Comparison of ENCODE assay signal across 25 cellular contexts in the genomic region with DNA sequence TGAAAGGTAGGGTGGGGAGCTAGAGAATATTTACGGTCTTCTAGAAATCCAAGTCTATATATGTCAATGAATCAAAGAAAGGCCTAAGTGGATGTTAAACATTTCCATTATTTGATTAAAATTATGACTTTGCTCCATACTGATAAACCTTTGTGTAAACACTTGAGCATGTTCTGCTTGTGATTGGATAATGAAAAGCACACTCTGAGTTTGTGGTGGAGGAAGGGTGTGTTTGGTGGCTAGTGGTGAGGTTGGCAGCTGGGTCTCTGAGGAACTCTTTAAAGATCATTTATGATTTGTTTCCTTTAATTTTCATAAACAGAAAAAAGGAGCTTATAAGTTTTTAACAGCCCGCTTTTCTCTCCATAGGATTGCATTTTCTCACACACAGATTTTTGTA.
"Had no signal": no experiment of that assay in that cellular context is flagged by ENCODE, and none has a peak within 500 bp of the region (broad histone marks: within the 10 kb centered on the region; RNA-seq: fewer than 3 reads in every experiment).

No MANE protein-coding gene starts in this region.

- H3K27ac Mint-ChIP-seq: mesothelial cell of epicardium; naive B cell; natural killer cell; nephron progenitor cell; neural progenitor cell; stimulated activated naive B cell treated with anti-CD40 and anti-IgM and Interleukin-4, amounts not matched to agents 10 μg/mL and 1 μg/mL and 100 μg/mL, for 72 hours; type B pancreatic cell had no signal

- H3K36me3 ChIP-seq: left ventricle myocardium inferior, neural progenitor cell, neutrophil, prostate gland, tibial nerve, vagina had no signal

- H3K9ac ChIP-seq: neural progenitor cell had no signal

- DNase-seq: islet precursor cell; left ventricle myocardium inferior; mesendoderm; naive B cell; natural killer cell; nephron progenitor cell; occipital lobe; retina; right cardiac atrium; stimulated activated CD4-positive, alpha-beta T cell treated with anti-CD3 and anti-CD28 coated beads, Interleukin-12 subunit alpha, Interleukin-12 subunit beta, amount 100 ng/mL, for 4 hours; stimulated activated CD4-positive, alpha-beta T cell treated with anti-CD3 and anti-CD28 coated beads, Interleukin-15, amount 100 ng/mL, for 24 hours; stimulated activated CD4-positive, alpha-beta T cell treated with anti-CD3 and anti-CD28 coated beads, Interleukin-2, amount 100 ng/mL, for 24 hours; stimulated activated CD4-positive, alpha-beta T cell treated with anti-CD3 and anti-CD28 coated beads, Interleukin-4, amount 100 ng/mL, for 1 hour; stimulated activated naive B cell treated with anti-CD40 and anti-IgM and Interleukin-4, amounts not matched to agents 10 μg/mL and 1 μg/mL and 100 μg/mL, for 72 hours; stimulated activated naive CD8-positive, alpha-beta T cell treated with anti-CD3 and anti-CD28 coated beads, Interleukin-15, Interleukin-2, amounts not matched to agents 100 U/mL and 50 U/mL, for 24 hours had no signal

- H3K27me3 ChIP-seq: neural progenitor cell, neutrophil, tibial nerve, vagina had no signal

- H3K4me1 ChIP-seq: prostate gland, vagina had no signal

- H3K4me2 ChIP-seq: neural progenitor cell had no signal

- H3K27me3 Mint-ChIP-seq: naive B cell; stimulated activated naive B cell treated with anti-CD40 and anti-IgM and Interleukin-4, amounts not matched to agents 10 μg/mL and 1 μg/mL and 100 μg/mL, for 72 hours; type B pancreatic cell had no signal

- H3K9me3 ChIP-seq: neutrophil, prostate gland, tibial nerve, vagina had no signal

- H3K9me3 Mint-ChIP-seq: mesothelial cell of epicardium had no signal

- ATAC-seq: natural killer cell; right cardiac atrium; sciatic nerve; stimulated activated naive B cell treated with anti-CD40 and anti-IgM and Interleukin-4, amounts not matched to agents 10 μg/mL and 1 μg/mL and 100 μg/mL, for 72 hours; stimulated activated naive CD8-positive, alpha-beta T cell treated with anti-CD3 and anti-CD28 coated beads, Interleukin-15, Interleukin-2, amounts not matched to agents 100 U/mL and 50 U/mL, for 24 hours had no signal

- H3K4me1 Mint-ChIP-seq: naive B cell; natural killer cell; stimulated activated naive B cell treated with anti-CD40 and anti-IgM and Interleukin-4, amounts not matched to agents 10 μg/mL and 1 μg/mL and 100 μg/mL, for 72 hours had no signal

- H2AFZ ChIP-seq: neural progenitor cell had no signal

- H3K4me3 ChIP-seq: left ventricle myocardium inferior, lung, neural progenitor cell, prostate gland, skin epidermis, tibial nerve, vagina had no signal

- H3K36me3 Mint-ChIP-seq: mesothelial cell of epicardium; naive B cell; natural killer cell; stimulated activated naive B cell treated with anti-CD40 and anti-IgM and Interleukin-4, amounts not matched to agents 10 μg/mL and 1 μg/mL and 100 μg/mL, for 72 hours; type B pancreatic cell had no signal

- H3K27ac ChIP-seq: left ventricle myocardium inferior, neural progenitor cell, neutrophil, prostate gland, skin epidermis, tibial nerve, vagina had no signal

- H3K4me3 Mint-ChIP-seq: mesothelial cell of epicardium; naive B cell; natural killer cell; nephron progenitor cell; neural progenitor cell; stimulated activated naive B cell treated with anti-CD40 and anti-IgM and Interleukin-4, amounts not matched to agents 10 μg/mL and 1 μg/mL and 100 μg/mL, for 72 hours; type B pancreatic cell had no signal
